In the genomic region with DNA sequence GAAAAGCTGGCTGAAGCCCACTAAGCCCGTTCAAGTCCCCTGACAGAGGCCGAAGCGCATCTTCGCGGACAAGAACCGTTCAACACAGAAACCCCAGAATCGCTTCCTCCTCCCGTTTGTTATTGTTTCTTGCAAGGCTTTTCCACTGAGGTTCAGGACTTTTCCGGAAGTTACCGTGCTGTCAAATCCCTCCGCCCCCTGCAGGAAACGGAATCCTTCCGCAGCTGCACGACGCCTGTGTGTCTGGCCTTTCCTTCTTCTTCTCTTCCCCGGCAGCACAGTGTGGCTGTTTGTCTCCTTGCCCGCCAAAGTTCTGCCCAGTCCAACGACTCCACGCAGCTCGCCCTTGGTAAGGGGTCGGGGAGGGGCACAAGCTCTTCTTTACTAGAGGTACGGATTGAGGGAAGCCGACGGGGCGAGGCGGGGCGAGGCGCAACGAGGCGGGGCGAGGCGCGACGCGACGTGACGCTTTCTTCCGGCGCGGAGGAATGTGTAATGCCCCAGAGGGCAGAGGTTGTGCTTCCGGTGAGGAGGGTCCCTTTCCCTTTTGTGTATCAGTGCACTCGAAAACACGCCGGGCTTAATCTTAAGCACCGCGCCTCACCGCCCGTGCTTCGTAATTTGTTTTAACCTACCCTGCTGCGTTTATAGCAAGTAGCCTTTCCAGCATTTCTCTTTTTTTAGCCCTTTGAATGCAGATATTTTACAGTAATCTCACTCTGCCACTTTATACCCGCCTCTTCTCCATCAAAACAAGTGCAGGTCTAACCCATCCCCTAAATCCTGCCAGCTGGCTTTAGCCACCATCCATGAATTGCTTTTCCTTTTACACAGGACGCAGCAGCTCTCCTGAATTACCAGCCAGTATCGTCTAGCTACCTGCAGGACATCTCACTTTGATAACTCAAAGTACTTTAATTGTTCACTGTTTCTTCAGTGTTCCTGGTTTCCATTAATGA, we compare ENCODE assay signal across 8 cellular contexts. TPM values are rescaled to one million over a fixed set of nuclear protein-coding genes. Genes with fewer than 3 reads are reported as not detected.
DNase-seq lines count a peak whose midpoint lies in the region; ATAC-seq and TF ChIP-seq lines count a peak whose summit lies in the region.

A gene (minus strand): TSS at position 183 of the 959 bp plus-strand sequence. CDS start 229 bp downstream, outside the sequence.

- peak within 1 kb of the TSS; percentile 92 for H2AFZ ChIP-seq in hepatocyte

- peaks cover 38% of the 10 kb centered on the region for H4K20me1 ChIP-seq in hepatocyte (ENCODE audit: insufficient read depth, poor library complexity, severe bottlenecking)

- no peaks in the 10 kb centered on the region for H3K9me2 ChIP-seq in hepatocyte (replicated peaks; ENCODE audit: insufficient read depth)

- H3K36me3 ChIP-seq in ascending aorta (peaks cover 2 to 6% of the 10 kb centered on the region in 2 donors), hepatocyte (replicated peaks; ENCODE audit: insufficient read depth, low read depth) (no peaks in the 10 kb centered on the region), sigmoid colon (peaks cover 0 to 5% (median 2%) of the 10 kb centered on the region in 4 donors)

- peaks cover 46% of the 10 kb centered on the region for H3K79me2 ChIP-seq in hepatocyte

- peak within 1 kb of the TSS; percentile 87 for H3K4me2 ChIP-seq in hepatocyte

- TF ChIP-seq EP300 in sigmoid colon (IDR thresholded peaks at IDR 0.05), result peak in 1 of 4 donors; percentile 25

- peak within 1 kb of the TSS; percentile 82 to 85 for H3K4me3 ChIP-seq in ascending aorta
- peak within 1 kb of the TSS; percentile 85 for H3K4me3 ChIP-seq in hepatocyte
- H3K4me3 ChIP-seq in sigmoid colon, result peak within 1 kb of the TSS; percentile 83 to 89 (median 86)

- WGBS in hepatocyte (ENCODE audit: low lambda C conversion rate, missing lambda C conversion rate), result 3% methylated on average over 42 of the region's 53 CpGs
- 1 to 2% methylated on average over 53 of the region's 53 CpGs for WGBS in sigmoid colon, 2 donors

- H3K9me3 ChIP-seq in ascending aorta, result no peaks in the 10 kb centered on the region
- H3K9me3 ChIP-seq in hepatocyte (ENCODE audit: low read depth), result no peaks in the 10 kb centered on the region
- no peaks in the 10 kb centered on the region for H3K9me3 ChIP-seq in sigmoid colon

- ATAC-seq in GM18498 (IDR thresholded peaks at IDR 0.05; ENCODE audit: unreplicated experiment), result peak; percentile 90
- ATAC-seq in HG02870 (IDR thresholded peaks at IDR 0.05; ENCODE audit: unreplicated experiment), result peak; percentile 91

- TF ChIP-seq POLR2A in Raji (IDR thresholded peaks at IDR 0.05; ENCODE audit: insufficient read depth, low read depth, low read length) (peak; percentile 93), sigmoid colon (IDR thresholded peaks at IDR 0.05) (peak in 1 of 2 donors; percentile 15)

- H3K27me3 ChIP-seq in ascending aorta, result no peaks in the 10 kb centered on the region
- H3K27me3 ChIP-seq in hepatocyte, result no peaks in the 10 kb centered on the region
- H3K27me3 ChIP-seq in sigmoid colon, result no peaks in the 10 kb centered on the region

- intact Hi-C loops in ascending aorta (cut with DNase I) (loop anchor here (1.0 kb wide), 1 partner anchor 12 kb away; a partner anchor contains a TSS), sigmoid colon (cut with DNase I) (loop anchor here (5.0 kb wide), 1 partner anchor 253 kb away; no protein-coding TSS in a partner anchor)

- peaks cover 0 to 11% of the 10 kb centered on the region in 2 donors for H3K4me1 ChIP-seq in ascending aorta
- H3K4me1 ChIP-seq in hepatocyte (ENCODE audit: insufficient read depth), result peaks cover 17% of the 10 kb centered on the region
- H3K4me1 ChIP-seq in sigmoid colon, result peaks cover 0 to 35% (median 34%) of the 10 kb centered on the region in 4 donors

- DNase-seq in ascending aorta (ENCODE audit: low spot score in 2 of 2) (peak; percentile 28 to 94), hepatocyte (ENCODE audit: low spot score) (peak; percentile 95), sigmoid colon (peak; percentile 95), NCI-H1930 (lab: John Stamatoyannopoulos, UW) (no peak), NCI-H524 treated with DMSO at 0.1 percent for 48 hours (lab: John Stamatoyannopoulos, UW) (no peak)

- H3K27ac ChIP-seq in ascending aorta (peak within 1 kb of the TSS; percentile 88 to 93), hepatocyte (peak within 1 kb of the TSS; percentile 100), sigmoid colon (peak within 1 kb of the TSS; percentile 91 to 94 (median 93))

- no peak for TF ChIP-seq CTCF in ascending aorta (IDR thresholded peaks at IDR 0.05)
- TF ChIP-seq CTCF in hepatocyte (IDR thresholded peaks at IDR 0.05; ENCODE audit: poor library complexity), result no peak
- peak in 1 of 4 experiments; percentile 12 for TF ChIP-seq CTCF in sigmoid colon (IDR thresholded peaks at IDR 0.05)

RNA-seq across cellular contexts. Expression of the gene that starts here (rescaled TPM):
- total RNA-seq in ascending aorta, result 32.4 TPM
- 43.6 and 54.7 TPM in 2 replicates for total RNA-seq in hepatocyte
- 30.8 and 48.2 TPM in 2 replicates for polyA plus RNA-seq in hepatocyte
- 10 to 100 TPM; 34.2 to 65.6 (median 40.0) TPM for total RNA-seq in sigmoid colon
- 10 to 100 TPM in 1 of 3 donors, 1 to 10 TPM in 2; 5.4 to 12.0 (median 6.0) TPM for polyA plus RNA-seq in sigmoid colon

Comparison
In these comparisons a context has a peak if more than half of its experiments do, and no peak if none do; other contexts are left out.
1. DNase-seq: peak in ascending aorta (2 of 2), hepatocyte (single experiment) and sigmoid colon (single experiment); none in NCI-H1930 (0 of 2) and NCI-H524 treated with DMSO at 0.1 percent for 48 hours (single experiment).
2. Peak in every context shown above with its lines, with median percentiles within 50 percentile points of each other: H3K27ac ChIP-seq and H3K4me3 ChIP-seq.